11 cellular contexts compared by ENCODE assay signal in the genomic region with DNA sequence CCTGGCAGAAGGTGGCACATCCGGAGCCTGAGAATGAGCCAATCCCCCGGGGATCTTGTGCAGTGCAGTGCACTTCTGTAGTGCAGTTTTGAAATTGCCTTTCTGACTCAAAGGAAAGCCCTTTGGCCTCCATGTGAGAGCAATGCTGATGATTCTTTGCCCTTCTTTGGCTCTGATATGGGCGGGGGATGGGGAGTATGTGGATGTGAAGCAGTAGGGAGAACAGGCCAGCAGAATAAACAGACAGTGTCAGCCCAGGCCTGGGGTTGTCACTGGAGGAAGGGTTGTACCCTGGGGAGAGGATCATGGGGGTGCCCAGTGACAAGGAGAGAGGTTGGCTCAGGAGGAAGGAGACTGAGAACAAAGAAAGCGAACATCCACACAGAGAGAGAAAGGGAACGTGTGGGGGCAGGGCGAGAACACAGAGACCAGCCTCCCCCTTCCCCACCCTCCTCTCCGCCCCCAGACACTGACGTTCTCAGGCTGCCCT.
DNase-seq lines count a peak whose midpoint lies in the region; ATAC-seq, FAIRE-seq and TF ChIP-seq lines count a peak whose summit lies in the region.
"Had no signal": no experiment of that assay in that cellular context is flagged by ENCODE, and none has a peak within 500 bp of the region (broad histone marks: within the 10 kb centered on the region; RNA-seq: fewer than 3 reads in every experiment).

No MANE protein-coding gene starts in this region.

- H3K36me3 Mint-ChIP-seq in HFFc6 (ENCODE audit: low read depth), result no peaks in the 10 kb centered on the region
- no peaks in the 10 kb centered on the region for H3K36me3 Mint-ChIP-seq in chondrocyte (ENCODE audit: low read depth)
- no peaks in the 10 kb centered on the region for H3K36me3 Mint-ChIP-seq in nephron progenitor cell (ENCODE audit: low read depth)
- H3K36me3 Mint-ChIP-seq in activated naive CD8-positive, alpha-beta T cell treated with anti-CD3 and anti-CD28 coated beads, Interleukin-2, amount 50 U/mL, for 24 hours (ENCODE audit: low read depth), result no peaks in the 10 kb centered on the region
- H3K36me3 Mint-ChIP-seq: brain had no signal

- no peak for ATAC-seq in HG02970 (IDR thresholded peaks at IDR 0.05; ENCODE audit: low FRiP score, unreplicated experiment)
- no peak for ATAC-seq in activated naive CD8-positive, alpha-beta T cell treated with anti-CD3 and anti-CD28 coated beads, Interleukin-2, amount 50 U/mL, for 24 hours

- TF ChIP-seq CTCF in HFFc6 (IDR thresholded peaks at IDR 0.05) (no peak), chondrocyte (IDR thresholded peaks at IDR 0.05) (no peak), nephron progenitor cell (IDR thresholded peaks at IDR 0.05) (no peak), GM10266 (IDR thresholded peaks at IDR 0.05; ENCODE audit: control insufficient read depth, insufficient read depth, low read depth, missing control alignments) (no peak)

- FAIRE-seq in frontal cortex (lab: Jason Lieb, UNC), result no peak
- FAIRE-seq: HTR-8/SVneo had no signal

- DNase-seq in ELR (ENCODE audit: low read depth) (peak; percentile 42), HFFc6 (peak; percentile 6), chondrocyte (ENCODE audit: low spot score) (no peak), nephron progenitor cell (peak; percentile 17), GM10266 (ENCODE audit: extremely low spot score) (no peak), frontal cortex (ENCODE audit: low spot score in 2 of 2) (no peak)
- no peak for DNase-seq in activated naive CD8-positive, alpha-beta T cell treated with anti-CD3 and anti-CD28 coated beads, Interleukin-2, amount 50 U/mL, for 24 hours
- DNase-seq: substantia nigra had no signal

- peaks cover 30% of the 10 kb centered on the region for H3K27me3 Mint-ChIP-seq in HFFc6 (ENCODE audit: insufficient read depth)
- H3K27me3 Mint-ChIP-seq in chondrocyte (ENCODE audit: low read depth), result peaks cover 7% of the 10 kb centered on the region
- H3K27me3 Mint-ChIP-seq in nephron progenitor cell (ENCODE audit: low read depth, poor library complexity), result peaks cover 8% of the 10 kb centered on the region
- peaks cover 2% of the 10 kb centered on the region for H3K27me3 Mint-ChIP-seq in activated naive CD8-positive, alpha-beta T cell treated with anti-CD3 and anti-CD28 coated beads, Interleukin-2, amount 50 U/mL, for 24 hours

- H3K9me3 Mint-ChIP-seq in HFFc6, result no peaks in the 10 kb centered on the region
- H3K9me3 Mint-ChIP-seq in chondrocyte (ENCODE audit: low read depth), result no peaks in the 10 kb centered on the region
- H3K9me3 Mint-ChIP-seq in nephron progenitor cell, result no peaks in the 10 kb centered on the region
- no peaks in the 10 kb centered on the region for H3K9me3 Mint-ChIP-seq in activated naive CD8-positive, alpha-beta T cell treated with anti-CD3 and anti-CD28 coated beads, Interleukin-2, amount 50 U/mL, for 24 hours

- H3K27ac Mint-ChIP-seq in HFFc6, result no peak overlapping the region; the same call in 1 of the 2 replicates
- H3K27ac Mint-ChIP-seq in chondrocyte (ENCODE audit: unreplicated experiment), result peak overlapping the region; percentile 75
- peak overlapping the region; percentile 95 for H3K27ac Mint-ChIP-seq in nephron progenitor cell
- H3K27ac Mint-ChIP-seq in activated naive CD8-positive, alpha-beta T cell treated with anti-CD3 and anti-CD28 coated beads, Interleukin-2, amount 50 U/mL, for 24 hours, result no peak overlapping the region

- H3K4me1 Mint-ChIP-seq in HFFc6 (ENCODE audit: low read depth) (peaks cover 20% of the 10 kb centered on the region), chondrocyte (ENCODE audit: low read depth) (peaks cover 19% of the 10 kb centered on the region), nephron progenitor cell (peaks cover 64% of the 10 kb centered on the region)
- peaks cover 17% of the 10 kb centered on the region for H3K4me1 Mint-ChIP-seq in activated naive CD8-positive, alpha-beta T cell treated with anti-CD3 and anti-CD28 coated beads, Interleukin-2, amount 50 U/mL, for 24 hours

- no peak overlapping the region for H3K4me3 Mint-ChIP-seq in HFFc6
- no peak overlapping the region for H3K4me3 Mint-ChIP-seq in chondrocyte (ENCODE audit: unreplicated experiment)
- H3K4me3 Mint-ChIP-seq in nephron progenitor cell, result peak overlapping the region; percentile 31
- no peak overlapping the region for H3K4me3 Mint-ChIP-seq in activated naive CD8-positive, alpha-beta T cell treated with anti-CD3 and anti-CD28 coated beads, Interleukin-2, amount 50 U/mL, for 24 hours

Comparison
In these comparisons a context has a peak if more than half of its experiments do, and no peak if none do; other contexts are left out.
1. DNase-seq: peak in ELR (single experiment), HFFc6 (single experiment) and nephron progenitor cell (single experiment); none in chondrocyte (single experiment), GM10266 (single experiment), frontal cortex (0 of 2) and activated naive CD8-positive, alpha-beta T cell treated with anti-CD3 and anti-CD28 coated beads, Interleukin-2, amount 50 U/mL, for 24 hours (single experiment).
2. H3K27ac Mint-ChIP-seq: peak in chondrocyte (single experiment) and nephron progenitor cell (single experiment); none in HFFc6 (single experiment) and activated naive CD8-positive, alpha-beta T cell treated with anti-CD3 and anti-CD28 coated beads, Interleukin-2, amount 50 U/mL, for 24 hours (single experiment).